In genomic region chr6:99543968-99544367, GRCh38 we compare ENCODE assay signal across 24 cellular contexts. TPM values are rescaled to one million over a fixed set of nuclear protein-coding genes. Genes with fewer than 3 reads are reported as not detected.
DNase-seq lines count a peak whose midpoint lies in the region; ATAC-seq, FAIRE-seq and TF ChIP-seq lines count a peak whose summit lies in the region.
"Had no signal": no experiment of that assay in that cellular context is flagged by ENCODE, and none has a peak within 500 bp of the region (broad histone marks: within the 10 kb centered on the region; RNA-seq: fewer than 3 reads in every experiment).

No MANE protein-coding gene starts in this region.

- no peaks in the 10 kb centered on the region for H3K4me1 Mint-ChIP-seq in endodermal cell

- POLR2A ChIA-PET in A549 (lab: Yijun Ruan, JAX), result interaction anchor here (1.0 kb wide), 1 partner anchor 25 kb away, joined by 3 read pairs; the partner anchor contains the start of gene CCNC

- CTCF ChIA-PET in A549 (lab: Yijun Ruan, JAX), result no interaction called here

- no peak overlapping the region for H3K4me3 Mint-ChIP-seq in endodermal cell
- H3K4me3 Mint-ChIP-seq: CD4-positive, alpha-beta T cell had no signal

- H3K4me3 ChIP-seq in A549 (no peak overlapping the region), endodermal cell (ENCODE audit: low read length) (no peak overlapping the region), parathyroid adenoma (ENCODE audit: low read depth, low read length) (no peak overlapping the region), coronary artery (no peak overlapping the region)
- H3K4me3 ChIP-seq: BLaER1, SJCRH30 had no signal

- H3K9ac ChIP-seq in endodermal cell (ENCODE audit: extremely low read depth, low read length, poor library complexity, severe bottlenecking), result no peak overlapping the region
- no peak overlapping the region for H3K9ac ChIP-seq in parathyroid adenoma
- H3K9ac ChIP-seq: BLaER1 had no signal

- no peak for TF ChIP-seq POLR2A in A549 (IDR thresholded peaks at IDR 0.05; ENCODE audit: low read length)

- no peak overlapping the region for H3K27ac Mint-ChIP-seq in endodermal cell
- H3K27ac Mint-ChIP-seq: CD4-positive, alpha-beta T cell had no signal

- no peak overlapping the region for H2AFZ ChIP-seq in parathyroid adenoma

- no peak for FAIRE-seq in A549 (lab: Jason Lieb, UNC)
- FAIRE-seq: GM12891, RCC 7860 had no signal

- H3K27me3 Mint-ChIP-seq in endodermal cell (ENCODE audit: insufficient read depth), result no peaks in the 10 kb centered on the region
- H3K27me3 Mint-ChIP-seq: CD4-positive, alpha-beta T cell had no signal

- TF ChIP-seq EP300 in A549 (IDR thresholded peaks at IDR 0.05), result no peak

- no peak for TF ChIP-seq RAD21 in A549 (conservative IDR thresholded peaks at IDR 0.05 in 1 of 2, IDR thresholded peaks at IDR 0.05 in 1 of 2)

- peaks cover 65% of the 10 kb centered on the region for H3K36me3 Mint-ChIP-seq in endodermal cell (ENCODE audit: low read depth)

- no peaks in the 10 kb centered on the region for H3K4me1 ChIP-seq in A549
- no peaks in the 10 kb centered on the region for H3K4me1 ChIP-seq in endodermal cell (ENCODE audit: control insufficient read depth, insufficient read depth, low read length)
- peaks cover 8% of the 10 kb centered on the region for H3K4me1 ChIP-seq in parathyroid adenoma
- H3K4me1 ChIP-seq: BLaER1, Caco-2, SJCRH30 had no signal

- TF ChIP-seq CTCF in A549 (IDR thresholded peaks at IDR 0.05), result no peak
- TF ChIP-seq CTCF in endodermal cell (conservative IDR thresholded peaks at IDR 0.05), result peak; percentile 36
- TF ChIP-seq CTCF in parathyroid adenoma (IDR thresholded peaks at IDR 0.05), result peak; percentile 17
- TF ChIP-seq CTCF in coronary artery (IDR thresholded peaks at IDR 0.05), result no peak

- no peaks in the 10 kb centered on the region for H3K79me2 ChIP-seq in parathyroid adenoma

- H3K4me2 ChIP-seq in A549, result no peak overlapping the region
- H3K4me2 ChIP-seq in parathyroid adenoma (ENCODE audit: low read length), result no peak overlapping the region
- H3K4me2 ChIP-seq: BLaER1 had no signal

- H3K27me3 ChIP-seq in endodermal cell (ENCODE audit: control insufficient read depth, insufficient read depth, low read length, poor library complexity, severe bottlenecking) (no peaks in the 10 kb centered on the region), parathyroid adenoma (ENCODE audit: control insufficient read depth, insufficient read depth, low read length) (no peaks in the 10 kb centered on the region)
- H3K27me3 ChIP-seq: BLaER1, SJCRH30 had no signal

- H3K36me3 ChIP-seq in endodermal cell (ENCODE audit: control insufficient read depth, insufficient read depth, low read length) (peaks cover 87% of the 10 kb centered on the region), parathyroid adenoma (ENCODE audit: control insufficient read depth, insufficient read depth, low read length) (no peaks in the 10 kb centered on the region)

- H3K9me3 ChIP-seq in A549 (no peaks in the 10 kb centered on the region), endodermal cell (ENCODE audit: control insufficient read depth, low read length) (no peaks in the 10 kb centered on the region), parathyroid adenoma (ENCODE audit: control insufficient read depth, low read length) (no peaks in the 10 kb centered on the region)
- H3K9me3 ChIP-seq: BLaER1, Caco-2, SJCRH30 had no signal

- ATAC-seq in A549, result no peak

- H3K9me3 Mint-ChIP-seq in endodermal cell, result no peaks in the 10 kb centered on the region
- H3K9me3 Mint-ChIP-seq: CD4-positive, alpha-beta T cell had no signal

- DNase-seq in A549 (ENCODE audit: low read depth in 1 of 2, low spot score in 1 of 2) (no peak), OCI-M1 (lab: John Stamatoyannopoulos, UW) (peak; percentile 31), endodermal cell (no peak), coronary artery (ENCODE audit: low spot score) (no peak), hypothalamus (lab: John Stamatoyannopoulos, UW) (no peak), NCI-H128 (lab: John Stamatoyannopoulos, UW; ENCODE audit: unreplicated experiment) (no peak)
- DNase-seq: Caco-2; CD4-positive, alpha-beta T cell; DMS 273 treated with DMSO at 0.1 percent for 48 hours; DMS79 treated with DMSO at 0.1 percent for 48 hours; H7; KBM-7; NCI-H1092 treated with DMSO at 0.1 percent for 48 hours; NCI-H146; NCI-H2029; NCI-H345; NCI-H524; NCI-H774; NK-92 treated with Interleukin-12 subunit alpha and Interleukin-12 subunit beta, amount 100 ng/mL, for 24 hours; SJCRH30 had no signal

- H3K27ac ChIP-seq in A549, result no peak overlapping the region
- H3K27ac ChIP-seq in endodermal cell (ENCODE audit: low read depth, low read length), result no peak overlapping the region
- no peak overlapping the region for H3K27ac ChIP-seq in parathyroid adenoma
- H3K27ac ChIP-seq in coronary artery, result no peak overlapping the region
- H3K27ac ChIP-seq: BLaER1, SJCRH30 had no signal

TF ChIP-seq in A549, 52 proteins besides CTCF, POLR2A, EP300 and RAD21:
- peak; percentile 21 for TF ChIP-seq MAFK (IDR thresholded peaks at IDR 0.05; ENCODE audit: partially characterized antibody)
- no peak for TF ChIP-seq ZC3H11A (IDR thresholded peaks at IDR 0.05)

RNA-seq across cellular contexts. Expression of gene CCNC, which starts 24.5 kb away (rescaled TPM):
- 60.3 and 66.0 TPM in 2 replicates for polyA plus RNA-seq in A549 (2011; rRNA removed)
- polyA plus RNA-seq in A549 (2012; cell fraction: cytosol; rRNA removed), result 11.9 and 14.0 TPM in 2 replicates
- 4.0 and 7.5 TPM in 2 replicates for polyA plus RNA-seq in A549 (2012; cell fraction: nucleus; rRNA removed)
- 43.6 to 46.9 TPM (median 44.1 TPM) in 3 replicates for polyA plus RNA-seq in A549 (2017; fragmentation: RNase III; extraction: RNeasy Plus Mini Kit Qiagen cat#74134 plus additional on column Dnase treatment)
- 29.1 and 31.1 TPM in 2 replicates for polyA minus RNA-seq in A549 (2011; rRNA and poly(A)+ RNA removed)
- total RNA-seq in endodermal cell, result 10 to 100 TPM; 96.4 to 99.2 TPM
- polyA plus RNA-seq in endodermal cell (2013, experiment 1 of 2), result 52.8 TPM
- polyA plus RNA-seq in endodermal cell (2013, experiment 2 of 2), result 56.4 TPM

RNA-seq across cellular contexts. Expression of gene USP45, which starts 28.7 kb away (rescaled TPM):
- polyA plus RNA-seq in A549 (2011; rRNA removed) (11.7 and 12.0 TPM in 2 replicates), A549 (2017; fragmentation: RNase III; extraction: RNeasy Plus Mini Kit Qiagen cat#74134 plus additional on column Dnase treatment) (4.5 to 4.7 TPM (median 4.5 TPM) in 3 replicates)
- polyA plus RNA-seq in A549 (2012; cell fraction: cytosol; rRNA removed), result 1.8 and 1.9 TPM in 2 replicates
- 2.7 and 3.3 TPM in 2 replicates for polyA plus RNA-seq in A549 (2012; cell fraction: nucleus; rRNA removed)
- 10.8 and 10.9 TPM in 2 replicates for polyA minus RNA-seq in A549 (2011; rRNA and poly(A)+ RNA removed)
- 10 to 100 TPM; 16.7 to 32.1 TPM for total RNA-seq in endodermal cell
- 13.8 TPM for polyA plus RNA-seq in endodermal cell (2013, experiment 1 of 2)
- 13.2 TPM for polyA plus RNA-seq in endodermal cell (2013, experiment 2 of 2)

Comparison
In these comparisons a context has a peak if more than half of its experiments do, and no peak if none do; other contexts are left out.
1. CTCF ChIP-seq: peak in endodermal cell (single experiment) and parathyroid adenoma (single experiment); none in A549 (single experiment) and coronary artery (single experiment).